10 cellular contexts compared by ENCODE assay signal in the genomic region with DNA sequence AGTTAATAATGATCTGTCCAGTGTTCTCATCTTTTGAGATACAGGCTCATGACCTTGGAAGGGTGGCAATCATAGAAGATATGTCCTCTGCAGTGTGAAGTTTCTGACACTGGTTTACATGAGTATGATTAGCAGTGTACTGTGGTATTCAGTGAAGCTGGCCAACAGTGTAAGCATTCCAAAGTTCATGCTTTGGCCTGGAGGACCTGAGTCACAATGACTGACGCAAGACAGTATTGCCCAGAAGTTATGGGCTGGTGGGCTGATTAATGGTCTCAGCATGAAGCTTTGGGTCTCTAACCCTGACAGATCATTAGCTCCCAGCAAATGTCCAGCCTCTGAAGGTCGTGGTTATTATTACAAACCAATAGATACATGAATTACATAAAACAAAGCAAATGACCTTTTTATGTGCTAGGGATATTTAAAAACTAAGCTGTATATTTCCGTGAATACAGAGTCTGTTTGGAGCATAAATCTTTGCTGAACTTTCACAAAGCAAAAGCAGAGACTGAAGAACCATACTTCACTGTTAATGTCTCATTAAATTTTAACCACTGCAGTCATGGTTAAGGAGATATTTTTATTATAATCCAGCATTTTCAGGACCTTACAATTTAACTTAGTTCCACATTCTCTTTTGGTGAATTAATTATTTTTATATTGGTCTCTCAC. TPM values are rescaled to one million over a fixed set of nuclear protein-coding genes. Genes with fewer than 3 reads are reported as not detected.
DNase-seq lines count a peak whose midpoint lies in the region; ATAC-seq and TF ChIP-seq lines count a peak whose summit lies in the region.
"Had no signal": no experiment of that assay in that cellular context is flagged by ENCODE, and none has a peak within 500 bp of the region (broad histone marks: within the 10 kb centered on the region; RNA-seq: fewer than 3 reads in every experiment).

No MANE protein-coding gene starts in this region.

- no peaks in the 10 kb centered on the region for H3K9me3 Mint-ChIP-seq in activated CD4-positive, alpha-beta T cell treated with anti-CD3 and anti-CD28 coated beads for 36 hours (ENCODE audit: low read depth)
- H3K9me3 Mint-ChIP-seq in CD4-positive, alpha-beta T cell, result no peaks in the 10 kb centered on the region
- H3K9me3 Mint-ChIP-seq: activated T-cell treated with anti-CD3 and anti-CD28 coated beads, Interleukin-2, amount 50 U/mL, for 4 hours had no signal

- POLR2A ChIA-PET in activated CD4-positive, alpha-beta T cell treated with anti-CD3 and anti-CD28 coated beads for 36 hours (lab: Charles Lee), result no interaction called here
- POLR2A ChIA-PET in CD4-positive, alpha-beta T cell (lab: Charles Lee), result no interaction called here

- H3K27me3 ChIP-seq in brain microvascular endothelial cell (replicated peaks) (no peaks in the 10 kb centered on the region), kidney epithelial cell (ENCODE audit: control insufficient read depth, insufficient read depth, low read length) (no peaks in the 10 kb centered on the region), suprapubic skin (no peaks in the 10 kb centered on the region)
- no peaks in the 10 kb centered on the region for H3K27me3 ChIP-seq in CD4-positive, alpha-beta T cell (ENCODE audit: control insufficient read depth, insufficient read depth, low read length)

- peaks cover 3% of the 10 kb centered on the region for H3K27me3 Mint-ChIP-seq in activated CD4-positive, alpha-beta T cell treated with anti-CD3 and anti-CD28 coated beads for 36 hours
- no peaks in the 10 kb centered on the region for H3K27me3 Mint-ChIP-seq in CD4-positive, alpha-beta T cell

- H3K36me3 Mint-ChIP-seq in activated CD4-positive, alpha-beta T cell treated with anti-CD3 and anti-CD28 coated beads for 36 hours (ENCODE audit: low read depth), result no peaks in the 10 kb centered on the region
- H3K36me3 Mint-ChIP-seq in CD4-positive, alpha-beta T cell (ENCODE audit: low read depth), result no peaks in the 10 kb centered on the region

- TF ChIP-seq EP300 in suprapubic skin (IDR thresholded peaks at IDR 0.05), result peak; percentile 38

- DNase-seq in HS-5 (ENCODE audit: low read depth) (peak; percentile 89), brain microvascular endothelial cell (peak; percentile 97), kidney epithelial cell (ENCODE audit: low read depth) (peak; percentile 92), suprapubic skin (ENCODE audit: low spot score in 2 of 2) (no peak), RPMI8226 (no peak)
- no peak for DNase-seq in activated CD4-positive, alpha-beta T cell treated with anti-CD3 and anti-CD28 coated beads for 36 hours
- DNase-seq in CD4-positive, alpha-beta T cell, result no peak
- DNase-seq: activated T-cell treated with anti-CD3 and anti-CD28 coated beads, Interleukin-2, amount 50 U/mL, for 4 hours; NCI-H1417 treated with DMSO at 0.1 percent for 48 hours had no signal

- TF ChIP-seq CTCF in brain microvascular endothelial cell (IDR thresholded peaks at IDR 0.05; ENCODE audit: low read depth, low read length, missing control alignments) (no peak), kidney epithelial cell (IDR thresholded peaks at IDR 0.05; ENCODE audit: insufficient read depth, low read length, poor library complexity, severe bottlenecking) (no peak), suprapubic skin (IDR thresholded peaks at IDR 0.05) (no peak)
- no peak for TF ChIP-seq CTCF in CD4-positive, alpha-beta T cell (IDR thresholded peaks at IDR 0.05)

- CTCF ChIA-PET in activated CD4-positive, alpha-beta T cell treated with anti-CD3 and anti-CD28 coated beads for 36 hours (lab: Charles Lee), result interaction anchor here (0.8 kb wide), 2 partner anchors 14 to 1358 kb away, joined by 3 to 6 read pairs; no protein-coding TSS in a partner anchor
- CTCF ChIA-PET in CD4-positive, alpha-beta T cell (lab: Charles Lee), result no interaction called here

- H3K36me3 ChIP-seq in brain microvascular endothelial cell (replicated peaks), result no peaks in the 10 kb centered on the region
- no peaks in the 10 kb centered on the region for H3K36me3 ChIP-seq in kidney epithelial cell (ENCODE audit: control insufficient read depth, insufficient read depth, low read length)
- no peaks in the 10 kb centered on the region for H3K36me3 ChIP-seq in suprapubic skin

- in situ Hi-C loops in brain microvascular endothelial cell (cut with HindIII; ENCODE audit: low pct_ligation_motif_present, low sequenced_read_pairs), result no loop called here

- H3K4me1 ChIP-seq in suprapubic skin, result no peaks in the 10 kb centered on the region

- 56% methylated on average over 3 of the region's 3 CpGs for WGBS in suprapubic skin

- intact Hi-C loops in activated CD4-positive, alpha-beta T cell treated with anti-CD3 and anti-CD28 coated beads for 36 hours (cut with DNase I, micrococcal nuclease), result no loop called here
- intact Hi-C loops in CD4-positive, alpha-beta T cell (cut with DNase I, micrococcal nuclease), result no loop called here

- H3K4me3 Mint-ChIP-seq in activated CD4-positive, alpha-beta T cell treated with anti-CD3 and anti-CD28 coated beads for 36 hours, result no peak overlapping the region
- H3K4me3 Mint-ChIP-seq in CD4-positive, alpha-beta T cell, result no peak overlapping the region
- H3K4me3 Mint-ChIP-seq: activated T-cell treated with anti-CD3 and anti-CD28 coated beads, Interleukin-2, amount 50 U/mL, for 4 hours had no signal

- H3K4me3 ChIP-seq in brain microvascular endothelial cell (ENCODE audit: low read depth, low read length), result no peak overlapping the region
- no peak overlapping the region for H3K4me3 ChIP-seq in kidney epithelial cell (ENCODE audit: low read depth, low read length)
- H3K4me3 ChIP-seq in suprapubic skin, result no peak overlapping the region

- no peak for TF ChIP-seq POLR2A in suprapubic skin (IDR thresholded peaks at IDR 0.05)

- H3K4me1 Mint-ChIP-seq in activated CD4-positive, alpha-beta T cell treated with anti-CD3 and anti-CD28 coated beads for 36 hours, result no peaks in the 10 kb centered on the region
- H3K4me1 Mint-ChIP-seq in CD4-positive, alpha-beta T cell (ENCODE audit: low read depth), result no peaks in the 10 kb centered on the region

- no peak for ATAC-seq in activated CD4-positive, alpha-beta T cell treated with anti-CD3 and anti-CD28 coated beads for 36 hours
- ATAC-seq in HG02678 (IDR thresholded peaks at IDR 0.05; ENCODE audit: unreplicated experiment), result no peak
- ATAC-seq in CD4-positive, alpha-beta T cell (ENCODE audit: poor library complexity), result no peak
- ATAC-seq: activated T-cell treated with anti-CD3 and anti-CD28 coated beads, Interleukin-2, amount 50 U/mL, for 4 hours had no signal

- H3K27ac Mint-ChIP-seq in activated CD4-positive, alpha-beta T cell treated with anti-CD3 and anti-CD28 coated beads for 36 hours, result no peak overlapping the region
- H3K27ac Mint-ChIP-seq in CD4-positive, alpha-beta T cell, result no peak overlapping the region

- H3K27ac ChIP-seq in brain microvascular endothelial cell (peak overlapping the region; percentile 74), suprapubic skin (no peak overlapping the region)
- H3K27ac ChIP-seq in CD4-positive, alpha-beta T cell (ENCODE audit: low read depth, low read length), result no peak overlapping the region

- H3K9me3 ChIP-seq in suprapubic skin, result no peaks in the 10 kb centered on the region
- H3K9me3 ChIP-seq in CD4-positive, alpha-beta T cell (ENCODE audit: control insufficient read depth, low read length), result no peaks in the 10 kb centered on the region

RNA-seq across cellular contexts. Expression of gene USP47, which starts 28.3 kb away (rescaled TPM):
- 46.3 and 46.5 TPM in 2 replicates for total RNA-seq in kidney epithelial cell
- 100 to 1,000 TPM in 1 of 4 donors, 10 to 100 TPM in 3; 56.0 to 102 (median 72.2) TPM for total RNA-seq in suprapubic skin
- 10 to 100 TPM; 43.3 to 56.3 TPM for total RNA-seq in activated CD4-positive, alpha-beta T cell treated with anti-CD3 and anti-CD28 coated beads for 36 hours
- total RNA-seq in CD4-positive, alpha-beta T cell, result 100 to 1,000 TPM in 1 of 2 experiments, 10 to 100 TPM in 1; 97.0 to 100 TPM

Comparison
In these comparisons a context has a peak if more than half of its experiments do, and no peak if none do; other contexts are left out.
1. DNase-seq: peak in HS-5 (single experiment), brain microvascular endothelial cell (single experiment) and kidney epithelial cell (single experiment); none in suprapubic skin (0 of 2), activated CD4-positive, alpha-beta T cell treated with anti-CD3 and anti-CD28 coated beads for 36 hours (single experiment), RPMI8226 (single experiment) and CD4-positive, alpha-beta T cell (0 of 10).